In genomic region chr9:126694206-126695081, GRCh38 we compare ENCODE assay signal across 1 cellular context.
TF ChIP-seq lines count a peak whose summit lies in the region.

No MANE protein-coding gene starts in this region.

TF ChIP-seq in H1, 55 proteins besides CTCF, POLR2A, EP300 and RAD21:
- TF ChIP-seq TCF12 (IDR thresholded peaks at IDR 0.05; ENCODE audit: low read depth, low read length) (no peak), MAX (IDR thresholded peaks at IDR 0.05) (no peak), KDM1A (IDR thresholded peaks at IDR 0.05; ENCODE audit: borderline replicate concordance, low read length) (no peak), GABPA (IDR thresholded peaks at IDR 0.05; ENCODE audit: borderline replicate concordance, insufficient read depth, low read length) (no peak), JUND (IDR thresholded peaks at IDR 0.05; ENCODE audit: low read length) (no peak), SIN3A (conservative IDR thresholded peaks at IDR 0.05 in 1 of 2, IDR thresholded peaks at IDR 0.05 in 1 of 2; ENCODE audit: low read depth in 1 of 2, low read length in 2 of 2) (no peak), RBBP5 (IDR thresholded peaks at IDR 0.05; ENCODE audit: borderline replicate concordance, low read depth, low read length) (no peak), BRCA1 (IDR thresholded peaks at IDR 0.05; ENCODE audit: low read depth, low read length) (no peak), ASH2L (IDR thresholded peaks at IDR 0.05; ENCODE audit: low read length) (no peak), SAP30 (IDR thresholded peaks at IDR 0.05; ENCODE audit: insufficient read depth, insufficient replicate concordance, low read length) (no peak), EZH2 (IDR thresholded peaks at IDR 0.05; ENCODE audit: low read depth, low read length, severe bottlenecking) (no peak), CTBP2 (IDR thresholded peaks at IDR 0.05; ENCODE audit: borderline replicate concordance, insufficient read depth, insufficient read length, low read length) (no peak), KDM4A (IDR thresholded peaks at IDR 0.05; ENCODE audit: low read depth, low read length, severe bottlenecking) (no peak)
